9 cellular contexts compared by ENCODE assay signal in genomic region chr12:121577443-121578180, GRCh38. TPM values are rescaled to one million over a fixed set of nuclear protein-coding genes. Genes with fewer than 3 reads are reported as not detected.
DNase-seq lines count a peak whose midpoint lies in the region; TF ChIP-seq lines count a peak whose summit lies in the region.
"Had no signal": no experiment of that assay in that cellular context is flagged by ENCODE, and none has a peak within 500 bp of the region (broad histone marks: within the 10 kb centered on the region; RNA-seq: fewer than 3 reads in every experiment).

No MANE protein-coding gene starts in this region.

- no peaks in the 10 kb centered on the region for H3K79me2 ChIP-seq in smooth muscle cell (ENCODE audit: low read depth)

- peak overlapping the region; percentile 100 for H3K4me2 ChIP-seq in smooth muscle cell

- H2AFZ ChIP-seq in smooth muscle cell (ENCODE audit: low read depth) = peak overlapping the region; percentile 75

- H3K36me3 ChIP-seq in smooth muscle cell (ENCODE audit: low read depth) = no peaks in the 10 kb centered on the region

- peak overlapping the region; percentile 87 for H3K27ac ChIP-seq in smooth muscle cell (ENCODE audit: low read depth)

- peaks cover 16% of the 10 kb centered on the region for H3F3A ChIP-seq in smooth muscle cell (ENCODE audit: low read depth)

- no peaks in the 10 kb centered on the region for H3K27me3 ChIP-seq in smooth muscle cell (ENCODE audit: low read depth)

- no peak for TF ChIP-seq CTCF in WI38 (IDR thresholded peaks at IDR 0.05; ENCODE audit: low read depth, low read length)
- TF ChIP-seq CTCF in smooth muscle cell (IDR thresholded peaks at IDR 0.05; ENCODE audit: borderline replicate concordance, insufficient read depth, poor library complexity, severe bottlenecking) = no peak

- DNase-seq in NCI-H2107 treated with DMSO at 0.1 percent for 48 hours (lab: John Stamatoyannopoulos, UW; ENCODE audit: unreplicated experiment) = peak; percentile 59
- DNase-seq in NCI-H2107 (lab: John Stamatoyannopoulos, UW) = no peak
- peak; percentile 37 for DNase-seq in hepatic stellate cell (ENCODE audit: low spot score)
- no peak for DNase-seq in smooth muscle cell (lab: John Stamatoyannopoulos, UW; ENCODE audit: unreplicated experiment)
- no peak for DNase-seq in NCI-H1930 (lab: John Stamatoyannopoulos, UW)
- DNase-seq in KG1 (lab: John Stamatoyannopoulos, UW) = no peak
- DNase-seq in SKM-1 (lab: John Stamatoyannopoulos, UW; ENCODE audit: unreplicated experiment) = no peak
- DNase-seq: T-helper 9 cell had no signal

- H3K9ac ChIP-seq in smooth muscle cell (ENCODE audit: low read depth) = peak overlapping the region; percentile 45

- peaks cover 51% of the 10 kb centered on the region for H3K4me1 ChIP-seq in smooth muscle cell (ENCODE audit: low read depth)

- no peaks in the 10 kb centered on the region for H4K20me1 ChIP-seq in smooth muscle cell (ENCODE audit: low read depth)

- H3K9me3 ChIP-seq in smooth muscle cell (replicated peaks; ENCODE audit: low read depth) = no peaks in the 10 kb centered on the region

- 37% methylated on average over 10 of the region's 10 CpGs for WGBS in smooth muscle cell (ENCODE audit: low lambda C conversion rate)

- H3K4me3 ChIP-seq in WI38 (ENCODE audit: low read depth, low read length) (peak overlapping the region; percentile 68), smooth muscle cell (peak overlapping the region; percentile 78)

RNA-seq across cellular contexts. Expression of gene KDM2B, which starts 3.2 kb away (rescaled TPM):
- total RNA-seq in smooth muscle cell = 19.9 and 34.9 TPM in 2 replicates
- 16.3 and 22.6 TPM in 2 replicates for polyA plus RNA-seq in smooth muscle cell

RNA-seq across cellular contexts. Expression of gene ORAI1, which starts 48.7 kb away (rescaled TPM):
- total RNA-seq in smooth muscle cell = 5.4 and 5.5 TPM in 2 replicates
- polyA plus RNA-seq in smooth muscle cell = 23.4 and 24.0 TPM in 2 replicates

Comparison
In these comparisons a context has a peak if more than half of its experiments do, and no peak if none do; other contexts are left out.
1. DNase-seq: peak in NCI-H2107 treated with DMSO at 0.1 percent for 48 hours (single experiment) and hepatic stellate cell (single experiment); none in NCI-H2107 (single experiment), smooth muscle cell (single experiment), NCI-H1930 (0 of 2), KG1 (single experiment) and SKM-1 (single experiment).